ENCODE assay signal across 33 cellular contexts in genomic region chr1:60802884-60803283, GRCh38.
DNase-seq lines count a peak whose midpoint lies in the region; ATAC-seq, FAIRE-seq and TF ChIP-seq lines count a peak whose summit lies in the region.
"Had no signal": no experiment of that assay in that cellular context is flagged by ENCODE, and none has a peak within 500 bp of the region (broad histone marks: within the 10 kb centered on the region; RNA-seq: fewer than 3 reads in every experiment).

No MANE protein-coding gene starts in this region.

- H3K4me2 ChIP-seq in SK-N-SH (no peak overlapping the region), K562 (ENCODE audit: insufficient read depth, low read length) (no peak overlapping the region)
- H3K4me2 ChIP-seq: A549; BLaER1; BLaER1 treated with 17β-estradiol and CSF1 and Interleukin-3, amounts not matched to agents 10 nM and 100 nM had no signal

- intact Hi-C loops in K562 (cut with micrococcal nuclease): no loop called here

- H3K9me3 ChIP-seq in SK-N-SH (no peaks in the 10 kb centered on the region), K562 (replicated peaks; ENCODE audit: control insufficient read depth, insufficient read depth, low read depth, low read length) (no peaks in the 10 kb centered on the region)
- H3K9me3 ChIP-seq: A549, BE2C, Caco-2 had no signal

- H3K79me2 ChIP-seq in SK-N-SH (ENCODE audit: insufficient read depth): no peaks in the 10 kb centered on the region
- H3K79me2 ChIP-seq in K562 (ENCODE audit: control insufficient read depth, insufficient read depth, low read length): no peaks in the 10 kb centered on the region

- 80% methylated on average over 2 of the region's 2 CpGs for WGBS in SK-N-SH (ENCODE audit: low lambda C conversion rate)
- 18% methylated on average over 2 of the region's 2 CpGs for WGBS in K562 (ENCODE audit: insufficient coverage, low coverage, missing lambda C conversion rate)

- no peak overlapping the region for H3K9ac ChIP-seq in SK-N-SH
- no peak overlapping the region for H3K9ac ChIP-seq in K562 (ENCODE audit: insufficient read depth in 1 of 2, low read depth in 2 of 2, low read length in 2 of 2)
- H3K9ac ChIP-seq: BLaER1; BLaER1 treated with 17β-estradiol and CSF1 and Interleukin-3, amounts not matched to agents 10 nM and 100 nM had no signal

- H3K9me1 ChIP-seq in K562 (ENCODE audit: control insufficient read depth, insufficient read depth, low read length): no peaks in the 10 kb centered on the region

- no peaks in the 10 kb centered on the region for H3K36me3 Mint-ChIP-seq in type B pancreatic cell
- H3K36me3 Mint-ChIP-seq: CD14-positive monocyte; CD4-positive, alpha-beta memory T cell; CD4-positive, CD25-positive, alpha-beta regulatory T cell; CD8-positive, alpha-beta memory T cell; CD8-positive, alpha-beta T cell had no signal

- H3F3A ChIP-seq in SK-N-SH (replicated peaks; ENCODE audit: insufficient read depth): no peaks in the 10 kb centered on the region

- no peaks in the 10 kb centered on the region for H3K9me2 ChIP-seq in SK-N-SH

- H3K4me1 ChIP-seq in SK-N-SH (ENCODE audit: control insufficient read depth in 1 of 2, insufficient read depth in 2 of 2, low read depth in 1 of 2, low read length in 1 of 2) (no peaks in the 10 kb centered on the region; a peak in 1 of 4 replicates), K562 (replicated peaks in 1 of 2; ENCODE audit: control insufficient read depth in 2 of 2, insufficient read depth in 2 of 2, low read length in 2 of 2) (no peaks in the 10 kb centered on the region)
- H3K4me1 ChIP-seq: A549; BE2C; BLaER1; BLaER1 treated with 17β-estradiol and CSF1 and Interleukin-3, amounts not matched to agents 10 nM and 100 nM; Caco-2 had no signal

- in situ Hi-C loops in K562 (cut with MboI): no loop called here

- POLR2A ChIA-PET in SK-N-SH (lab: Yijun Ruan, JAX): no interaction called here
- POLR2A ChIA-PET in K562 (lab: Yijun Ruan, JAX): no interaction called here

- H3K4me3 ChIP-seq in SK-N-SH (ENCODE audit: low read depth in 2 of 2, low read length in 1 of 2): no peak overlapping the region
- no peak overlapping the region for H3K4me3 ChIP-seq in K562
- H3K4me3 ChIP-seq: A549; BLaER1; BLaER1 treated with 17β-estradiol and CSF1 and Interleukin-3, amounts not matched to agents 10 nM and 100 nM had no signal

- no peak for TF ChIP-seq POLR2A in K562 (conservative IDR thresholded peaks at IDR 0.05)

- no peaks in the 10 kb centered on the region for H4K20me1 ChIP-seq in SK-N-SH (ENCODE audit: insufficient read depth)
- no peaks in the 10 kb centered on the region for H4K20me1 ChIP-seq in K562 (replicated peaks; ENCODE audit: control insufficient read depth, insufficient read depth, low read length)
- H4K20me1 ChIP-seq: BLaER1; BLaER1 treated with 17β-estradiol and CSF1 and Interleukin-3, amounts not matched to agents 10 nM and 100 nM had no signal

- no peaks in the 10 kb centered on the region for H3K4me1 Mint-ChIP-seq in type B pancreatic cell (ENCODE audit: unreplicated experiment)
- H3K4me1 Mint-ChIP-seq: B cell; CD14-positive monocyte; CD4-positive, alpha-beta memory T cell; CD4-positive, CD25-positive, alpha-beta regulatory T cell; CD8-positive, alpha-beta memory T cell had no signal

- H3K27me3 Mint-ChIP-seq in type B pancreatic cell: no peaks in the 10 kb centered on the region
- H3K27me3 Mint-ChIP-seq: B cell; CD4-positive, alpha-beta memory T cell; CD4-positive, alpha-beta T cell; CD8-positive, alpha-beta memory T cell had no signal

- no peak for TF ChIP-seq RAD21 in SK-N-SH (IDR thresholded peaks at IDR 0.05; ENCODE audit: low read length)
- no peak for TF ChIP-seq RAD21 in K562 (CRISPR knock-in tag; conservative IDR thresholded peaks at IDR 0.05 in 1 of 2, IDR thresholded peaks at IDR 0.05 in 1 of 2)

- ATAC-seq in SK-N-SH treated with all-trans-retinoic acid at 6 μM for 48 hours (no peak), K562 (no peak)
- ATAC-seq: A549; CD8-positive, alpha-beta T cell had no signal

- no peaks in the 10 kb centered on the region for H3K27me3 ChIP-seq in SK-N-SH (ENCODE audit: insufficient read depth)
- peaks cover 0 to 7% of the 10 kb centered on the region in 2 experiments; a peak in 3 of 5 replicates for H3K27me3 ChIP-seq in K562 (ENCODE audit: control insufficient read depth in 2 of 2, insufficient read depth in 2 of 2, low read length in 2 of 2)
- H3K27me3 ChIP-seq: BE2C; BLaER1; BLaER1 treated with 17β-estradiol and CSF1 and Interleukin-3, amounts not matched to agents 10 nM and 100 nM had no signal

- no TSS peak for BruUV-seq in K562 (replicated peaks; lab: Mats Ljungman, UMichigan)

- H2AFZ ChIP-seq in SK-N-SH (ENCODE audit: low read depth): no peak overlapping the region
- no peak overlapping the region for H2AFZ ChIP-seq in K562 (ENCODE audit: low read depth, low read length)

- FAIRE-seq in K562 (lab: Jason Lieb, UNC): no peak
- FAIRE-seq: A204.1, A549, D721Med had no signal

- DNase-seq in SK-N-SH (no peak), K562 (ENCODE audit: extremely low read depth in 1 of 4, low spot score in 3 of 4) (no peak), type B pancreatic cell (ENCODE audit: extremely low spot score, unreplicated experiment) (no peak)
- DNase-seq: 8988T; ACHN; AML-193; BE2C; C1 segment of cervical spinal cord; Caco-2; Calu3; CD4-positive, alpha-beta memory T cell; CD4-positive, alpha-beta T cell; CD4-positive, CD25-positive, alpha-beta regulatory T cell; CD8-positive, alpha-beta memory T cell; CD8-positive, alpha-beta T cell; COR-L47; DMS 273 treated with DMSO at 0.1 percent for 48 hours; DMS153; DMS53; DMS79; DMS79 treated with DMSO at 0.1 percent for 48 hours; DND-41; EL had no signal

- H3K36me3 ChIP-seq in SK-N-SH (replicated peaks in 1 of 2; ENCODE audit: control insufficient read depth in 1 of 2, insufficient read depth in 2 of 2, low read length in 1 of 2) (no peaks in the 10 kb centered on the region), K562 (ENCODE audit: control insufficient read depth, insufficient read depth, low read length) (no peaks in the 10 kb centered on the region)
- H3K36me3 ChIP-seq: BE2C; BLaER1; BLaER1 treated with 17β-estradiol and CSF1 and Interleukin-3, amounts not matched to agents 10 nM and 100 nM had no signal

- no peak overlapping the region for H3K4me3 Mint-ChIP-seq in type B pancreatic cell
- H3K4me3 Mint-ChIP-seq: B cell; CD14-positive monocyte; CD4-positive, alpha-beta memory T cell; CD4-positive, alpha-beta T cell; CD4-positive, CD25-positive, alpha-beta regulatory T cell; CD8-positive, alpha-beta memory T cell; CD8-positive, alpha-beta T cell had no signal

- TF ChIP-seq CTCF in SK-N-SH (IDR thresholded peaks at IDR 0.05): no peak
- TF ChIP-seq CTCF in K562 (IDR thresholded peaks at IDR 0.05 in 2 of 3, conservative IDR thresholded peaks at IDR 0.05 in 1 of 3; ENCODE audit: insufficient read depth in 2 of 3, low read depth in 1 of 3, low read length in 3 of 3): no peak
- TF ChIP-seq CTCF in type B pancreatic cell (conservative IDR thresholded peaks at IDR 0.05): no peak

- TF ChIP-seq EP300 in SK-N-SH (IDR thresholded peaks at IDR 0.05; ENCODE audit: borderline replicate concordance in 1 of 2, low read depth in 1 of 2, low read length in 1 of 2) (no peak), K562 (IDR thresholded peaks at IDR 0.05; ENCODE audit: low read length) (no peak)

- H3K9me3 Mint-ChIP-seq in type B pancreatic cell: peaks cover 10% of the 10 kb centered on the region

- CTCF ChIA-PET in SK-N-SH (lab: Yijun Ruan, JAX): no interaction called here
- CTCF ChIA-PET in K562 (lab: Yijun Ruan, JAX; ENCODE audit: low intra/inter-chr PET ratio): no interaction called here

- H3K27ac Mint-ChIP-seq in type B pancreatic cell: no peak overlapping the region
- H3K27ac Mint-ChIP-seq: B cell; CD14-positive monocyte; CD4-positive, alpha-beta memory T cell; CD4-positive, alpha-beta T cell; CD4-positive, CD25-positive, alpha-beta regulatory T cell; CD8-positive, alpha-beta memory T cell; CD8-positive, alpha-beta T cell had no signal

- H3K27ac ChIP-seq in SK-N-SH (ENCODE audit: low read depth in 2 of 2, low read length in 1 of 2): no peak overlapping the region
- no peak overlapping the region for H3K27ac ChIP-seq in K562 (ENCODE audit: extremely low read depth, low read depth, low read length)
- H3K27ac ChIP-seq: 22Rv1; A549; BLaER1; BLaER1 treated with 17β-estradiol and CSF1 and Interleukin-3, amounts not matched to agents 10 nM and 100 nM; C4-2B had no signal

TF ChIP-seq in SK-N-SH, 30 proteins besides CTCF, POLR2A, EP300 and RAD21 (continues in another document):
- TF ChIP-seq CHD2 (IDR thresholded peaks at IDR 0.05; ENCODE audit: low read length, partially characterized antibody) (no peak), YY1 (IDR thresholded peaks at IDR 0.05; ENCODE audit: low read depth) (no peak), TAF1 (IDR thresholded peaks at IDR 0.05; ENCODE audit: borderline replicate concordance, low read depth, low read length) (no peak), GATA2 (CRISPR knock-in tag; IDR thresholded peaks at IDR 0.05) (no peak), POLR2AphosphoS5 (IDR thresholded peaks at IDR 0.05; ENCODE audit: low read depth, low read length) (no peak), MAX (IDR thresholded peaks at IDR 0.05; ENCODE audit: low read depth) (no peak), ELF1 (IDR thresholded peaks at IDR 0.05) (no peak), RXRA (IDR thresholded peaks at IDR 0.05; ENCODE audit: borderline replicate concordance, low read depth) (no peak), TCF12 (IDR thresholded peaks at IDR 0.05) (no peak), EZH2phosphoT487 (IDR thresholded peaks at IDR 0.05; ENCODE audit: borderline replicate concordance, low read depth) (no peak)

TF ChIP-seq in K562, 482 proteins besides CTCF, POLR2A, EP300 and RAD21:
- TF ChIP-seq RNF2 (IDR thresholded peaks at IDR 0.05): no peak
- TF ChIP-seq RBM25 (IDR thresholded peaks at IDR 0.05; ENCODE audit: low read depth, low read length, severe bottlenecking): peak; percentile 4
